Comparison of ENCODE assay signal across 31 cellular contexts in genomic region chr6:136930528-136930927, GRCh38. TPM values are rescaled to one million over a fixed set of nuclear protein-coding genes. Genes with fewer than 3 reads are reported as not detected.
"Had no signal": no experiment of that assay in that cellular context is flagged by ENCODE, and none has a peak within 500 bp of the region (broad histone marks: within the 10 kb centered on the region; RNA-seq: fewer than 3 reads in every experiment).

No MANE protein-coding gene starts in this region.

- H3K4me1 ChIP-seq: right atrium auricular region, right lobe of liver, stomach, testis, thyroid gland, transverse colon, upper lobe of left lung, vagina had no signal

- H3K27me3 ChIP-seq: ovary, right atrium auricular region, stomach, testis, thyroid gland, upper lobe of left lung, vagina had no signal

- H3K36me3 ChIP-seq: ovary, right atrium auricular region, right lobe of liver, stomach, thyroid gland, transverse colon, upper lobe of left lung, vagina had no signal

- H3K27ac ChIP-seq: ovary, right atrium auricular region, right lobe of liver, skin epidermis, stomach, testis, thyroid gland, transverse colon, upper lobe of left lung, vagina had no signal

- H3K4me3 ChIP-seq: lung, ovary, right atrium auricular region, right lobe of liver, skin epidermis, stomach, testis, thyroid gland, transverse colon, upper lobe of left lung, vagina had no signal

- ATAC-seq: left cardiac atrium; left lobe of liver; naive thymus-derived CD4-positive, alpha-beta T cell; natural killer cell treated with Interleukin-12 subunit alpha and Interleukin-12 subunit beta and Interleukin-15 and Interleukin-18, amount 100 ng/mL, for 72 hours; right lobe of liver; stimulated activated naive B cell treated with anti-CD40 and anti-IgM and Interleukin-4, amounts not matched to agents 10 μg/mL and 1 μg/mL and 100 μg/mL, for 72 hours; stimulated activated naive CD8-positive, alpha-beta T cell treated with anti-CD3 and anti-CD28 coated beads, Interleukin-15, Interleukin-2, amounts not matched to agents 100 U/mL and 50 U/mL, for 24 hours had no signal

- DNase-seq: hippocampal formation; kidney glomerular epithelial cell; left cardiac atrium; mesendoderm; naive thymus-derived CD4-positive, alpha-beta T cell; ovary; right lobe of liver; stimulated activated CD4-positive, alpha-beta T cell treated with anti-CD3 and anti-CD28 coated beads, Interleukin-12 subunit alpha, Interleukin-12 subunit beta, amount 100 ng/mL, for 4 hours; stimulated activated CD4-positive, alpha-beta T cell treated with anti-CD3 and anti-CD28 coated beads, Interleukin-15, amount 100 ng/mL, for 24 hours; stimulated activated CD4-positive, alpha-beta T cell treated with anti-CD3 and anti-CD28 coated beads, Interleukin-2, amount 100 ng/mL, for 24 hours; stimulated activated CD4-positive, alpha-beta T cell treated with anti-CD3 and anti-CD28 coated beads, Interleukin-4, amount 100 ng/mL, for 1 hour; stimulated activated naive B cell treated with anti-CD40 and anti-IgM and Interleukin-4, amounts not matched to agents 10 μg/mL and 1 μg/mL and 100 μg/mL, for 72 hours; stimulated activated naive CD8-positive, alpha-beta T cell treated with anti-CD3 and anti-CD28 coated beads, Interleukin-15, Interleukin-2, amounts not matched to agents 100 U/mL and 50 U/mL, for 24 hours; stomach; testis; thyroid gland; transverse colon; upper lobe of left lung had no signal

- H3K9me3 ChIP-seq: ovary, right atrium auricular region, right lobe of liver, stomach, testis, thyroid gland, transverse colon, upper lobe of left lung, vagina had no signal

RNA-seq across cellular contexts. Expression of gene SLC35D3, which starts 8.4 kb away (rescaled TPM):
- total RNA-seq: left cardiac atrium; left lobe of liver; mesothelial cell of epicardium; natural killer cell treated with Interleukin-12 subunit alpha and Interleukin-12 subunit beta and Interleukin-15 and Interleukin-18, amount 100 ng/mL, for 72 hours; omental fat pad; ovary; progenitor cell of endocrine pancreas; pulmonary artery endothelial cell; renal cortical epithelial cell; right atrium auricular region; right lobe of liver; testis; thyroid gland; transverse colon; vagina had no signal
- polyA plus RNA-seq: keratinocyte; naive thymus-derived CD4-positive, alpha-beta T cell; neural cell had no signal
